12 cellular contexts compared by ENCODE assay signal in genomic region chrX:40663880-40664630, GRCh38. TPM values are rescaled to one million over a fixed set of nuclear protein-coding genes. Genes with fewer than 3 reads are reported as not detected.
DNase-seq lines count a peak whose midpoint lies in the region; ATAC-seq and TF ChIP-seq lines count a peak whose summit lies in the region.
"Had no signal": no experiment of that assay in that cellular context is flagged by ENCODE, and none has a peak within 500 bp of the region (broad histone marks: within the 10 kb centered on the region; RNA-seq: fewer than 3 reads in every experiment).

No MANE protein-coding gene starts in this region.

- no peak overlapping the region for H2BK5ac ChIP-seq in IMR-90 (ENCODE audit: low read depth, low read length, poor library complexity, severe bottlenecking)

- POLR2A ChIA-PET in IMR-90 (lab: Charles Lee; ENCODE audit: unreplicated experiment), result no interaction called here

- peaks cover 9% of the 10 kb centered on the region; the same call in 1 of the 2 replicates for H3K36me3 ChIP-seq in BE2C
- peaks cover 14% of the 10 kb centered on the region for H3K36me3 ChIP-seq in IMR-90 (ENCODE audit: control insufficient read depth, insufficient read depth, low read length)
- peaks cover 0 to 44% (median 12%) of the 10 kb centered on the region in 4 donors for H3K36me3 ChIP-seq in upper lobe of left lung

- peaks cover 3% of the 10 kb centered on the region; the same call in 1 of the 2 replicates for H4K20me1 ChIP-seq in IMR-90 (ENCODE audit: insufficient read depth, low read length)

- no CpG with 5 or more reads among the region's 6 CpGs for WGBS in IMR-90 (ENCODE audit: extremely low coverage in 2 of 2, insufficient read length in 1 of 2), 2 experiments
- WGBS in upper lobe of left lung, 2 donors, result 50 to 65% methylated on average over 4 to 6 of the region's 6 CpGs

- no peaks in the 10 kb centered on the region for H3K27me3 ChIP-seq in BE2C
- H3K27me3 ChIP-seq in IMR-90 (ENCODE audit: control insufficient read depth, insufficient read depth, low read length), result no peaks in the 10 kb centered on the region; the same call in 1 of the 2 replicates
- H3K27me3 ChIP-seq in dorsolateral prefrontal cortex, result peaks cover 0 to 54% (median 8%) of the 10 kb centered on the region in 45 donors
- H3K27me3 ChIP-seq in upper lobe of left lung, result no peaks in the 10 kb centered on the region

- H3K4me3 ChIP-seq in BE2C (ENCODE audit: low read depth, low read length) (no peak overlapping the region), IMR-90 (ENCODE audit: insufficient read depth, low read depth, low read length) (no peak overlapping the region), dorsolateral prefrontal cortex (no peak overlapping the region), upper lobe of left lung (no peak overlapping the region)
- H3K4me3 ChIP-seq: HAP-1 had no signal

- no peaks in the 10 kb centered on the region for H3K79me1 ChIP-seq in IMR-90 (ENCODE audit: low read depth in 1 of 2, low read length in 2 of 2)

- peak; percentile 45 for TF ChIP-seq RAD21 in IMR-90 (IDR thresholded peaks at IDR 0.05; ENCODE audit: low read length)

- no peak overlapping the region for H2AK5ac ChIP-seq in IMR-90 (ENCODE audit: low read depth, low read length)

- no TSS peak for BruUV-seq in IMR-90 (replicated peaks; lab: Mats Ljungman, UMichigan)

- H3K4me1 ChIP-seq in BE2C (no peaks in the 10 kb centered on the region), IMR-90 (ENCODE audit: control insufficient read depth, insufficient read depth, low read length) (no peaks in the 10 kb centered on the region), upper lobe of left lung (no peaks in the 10 kb centered on the region)
- H3K4me1 ChIP-seq: HAP-1 had no signal

- no peak overlapping the region for H3K9ac ChIP-seq in IMR-90 (ENCODE audit: low read depth, low read length)

- H3K9me3 ChIP-seq in BE2C (no peaks in the 10 kb centered on the region), IMR-90 (ENCODE audit: control insufficient read depth, insufficient read depth, low read length) (no peaks in the 10 kb centered on the region), upper lobe of left lung (no peaks in the 10 kb centered on the region)
- H3K9me3 ChIP-seq: HAP-1 had no signal

- TF ChIP-seq EP300 in upper lobe of left lung (IDR thresholded peaks at IDR 0.05), result no peak

- intact Hi-C loops in IMR-90 (cut with micrococcal nuclease), result loop anchor here (1.0 to 2.0 kb wide), 2 partner anchors 73 to 130 kb away; no protein-coding TSS in a partner anchor
- intact Hi-C loops in dorsolateral prefrontal cortex (cut with DNase I), result loop anchor here in 1 of 2 donors (5.0 kb wide), 1 partner anchor 73 kb away; the partner anchor contains the start of gene MED14

- no peak overlapping the region for H4K5ac ChIP-seq in IMR-90 (ENCODE audit: low read depth, low read length)

- CTCF ChIA-PET in IMR-90 (lab: Yijun Ruan, JAX), result interaction anchor here (0.6 to 1.4 kb wide), 5 partner anchors 12 to 131 kb away, joined by 3 to 5 read pairs (median 4); no protein-coding TSS in a partner anchor

- H3K23ac ChIP-seq in IMR-90 (ENCODE audit: low read depth, low read length), result no peak overlapping the region

- no peak overlapping the region for H3K56ac ChIP-seq in IMR-90 (ENCODE audit: extremely low read depth, insufficient read depth, low read length)

- H3K18ac ChIP-seq in IMR-90 (ENCODE audit: low read depth, low read length), result no peak overlapping the region

- no peak overlapping the region for H3K4me2 ChIP-seq in IMR-90 (ENCODE audit: low read depth, low read length)

- no peak overlapping the region for H2BK20ac ChIP-seq in IMR-90 (ENCODE audit: low read depth, low read length)

- H3K27ac ChIP-seq in IMR-90 (ENCODE audit: insufficient read depth, low read length) (no peak overlapping the region), dorsolateral prefrontal cortex (peak overlapping the region in 3 of 59 donors; percentile 2 to 28 (median 18)), upper lobe of left lung (no peak overlapping the region)

- H3K14ac ChIP-seq in IMR-90 (replicated peaks; ENCODE audit: low read depth, low read length), result no peak overlapping the region

- no peak overlapping the region for H2AK9ac ChIP-seq in IMR-90 (replicated peaks; ENCODE audit: low read depth, low read length, poor library complexity)

- DNase-seq in BE2C (peak; percentile 22), IMR-90 (peak; percentile 33), dorsolateral prefrontal cortex (no peak), myocyte (ENCODE audit: low read depth) (peak; percentile 36), upper lobe of left lung (no peak)
- no peak for DNase-seq in activated CD4-positive, alpha-beta T cell treated with anti-CD3 and anti-CD28 coated beads, Interleukin-2, amount 50 U/mL, for 1 hour
- DNase-seq: effector CD4-positive, alpha-beta T cell; stimulated activated CD4-positive, alpha-beta T cell treated with anti-CD3 and anti-CD28 coated beads, Interleukin-4, amount 100 ng/mL, for 24 hours had no signal

- H4K8ac ChIP-seq in IMR-90 (ENCODE audit: low read depth in 2 of 2, low read length in 2 of 2), result no peak overlapping the region

- H2BK15ac ChIP-seq in IMR-90 (ENCODE audit: low read depth, low read length), result no peak overlapping the region

- H3K4ac ChIP-seq in IMR-90 (ENCODE audit: low read depth, low read length), result no peak overlapping the region

- no peak overlapping the region for H2BK120ac ChIP-seq in IMR-90 (ENCODE audit: low read depth, low read length)

- dilution Hi-C loops in IMR-90 (cut with HindIII; ENCODE audit: low sequenced_read_pairs, unreplicated experiment), result no loop called here

- TF ChIP-seq CTCF in BE2C (IDR thresholded peaks at IDR 0.05; ENCODE audit: low read depth, low read length), result peak; percentile 49
- TF ChIP-seq CTCF in IMR-90 (conservative IDR thresholded peaks at IDR 0.05; ENCODE audit: low read depth, low read length), result peak; percentile 48
- peak in 47 of 56 donors; percentile 7 to 63 (median 45) for TF ChIP-seq CTCF in dorsolateral prefrontal cortex (IDR thresholded peaks at IDR 0.05 in 54 of 56, conservative IDR thresholded peaks at IDR 0.05 in 2 of 56; ENCODE audit: low read depth in 1 of 56, partially characterized antibody in 56 of 56)
- peak in 1 of 6 experiments; percentile 8 for TF ChIP-seq CTCF in upper lobe of left lung (IDR thresholded peaks at IDR 0.05)

- no peak overlapping the region for H2AFZ ChIP-seq in IMR-90 (replicated peaks; ENCODE audit: low read length, poor library complexity)

- ATAC-seq in IMR-90 (ENCODE audit: low read depth), result peak; percentile 86
- ATAC-seq in GM21367 (IDR thresholded peaks at IDR 0.05; ENCODE audit: unreplicated experiment), result no peak
- no peak for ATAC-seq in upper lobe of left lung (ENCODE audit: low FRiP score in 2 of 2)
- ATAC-seq in HG03280 (IDR thresholded peaks at IDR 0.05; ENCODE audit: unreplicated experiment), result no peak

- no peaks in the 10 kb centered on the region for H3K9me1 ChIP-seq in IMR-90 (ENCODE audit: insufficient read depth, low read length)

- H4K91ac ChIP-seq in IMR-90 (ENCODE audit: insufficient read depth, low read depth, low read length), result no peak overlapping the region

- in situ Hi-C loops in IMR-90 (cut with MboI; ENCODE audit: low sequenced_read_pairs), result loop anchor here (25.0 kb wide), 1 partner anchor 573 kb away; no protein-coding TSS in a partner anchor

- TF ChIP-seq POLR2A in IMR-90 (IDR thresholded peaks at IDR 0.05; ENCODE audit: low read depth, low read length) (no peak), upper lobe of left lung (IDR thresholded peaks at IDR 0.05) (no peak)

TF ChIP-seq in IMR-90, 13 proteins besides CTCF, POLR2A, EP300 and RAD21:
- TF ChIP-seq SMC3 (IDR thresholded peaks at IDR 0.05; ENCODE audit: low read depth, low read length), result peak; percentile 46
- no peak for TF ChIP-seq ELK1 (IDR thresholded peaks at IDR 0.05; ENCODE audit: borderline replicate concordance, low read depth, low read length)
- TF ChIP-seq RFX5 (IDR thresholded peaks at IDR 0.05; ENCODE audit: low read depth, low read length), result no peak
TF ChIP-seq in IMR-90: peak in this region for 1.

RNA-seq across cellular contexts. Expression of gene CXorf38, which starts 16.7 kb away (rescaled TPM):
- 4.6 TPM for polyA plus RNA-seq in BE2C (2012; ENCODE audit: insufficient read depth, insufficient read length, low read depth)
- 9.9 and 10.0 TPM in 2 replicates for total RNA-seq in IMR-90 (2012; rRNA removed)
- 6.7 and 7.0 TPM in 2 replicates for polyA plus RNA-seq in IMR-90 (2012; rRNA removed)
- 3.8 and 4.1 TPM in 2 replicates for polyA plus RNA-seq in IMR-90 (2012; cell fraction: cytosol; rRNA removed)
- polyA plus RNA-seq in IMR-90 (2012; cell fraction: nucleus; rRNA removed; ENCODE audit: low replicate concordance), result 5.6 and 10.6 TPM in 2 replicates
- total RNA-seq in dorsolateral prefrontal cortex, result 10 to 100 TPM in 18 of 120 experiments, 1 to 10 TPM in 102; 5.0 to 12.5 (median 8.3) TPM
- total RNA-seq in myocyte, result 15.9 and 16.9 TPM in 2 replicates
- polyA plus RNA-seq in myocyte (2012), result 9.8 TPM
- total RNA-seq in upper lobe of left lung, result 10 to 100 TPM; 14.7 to 29.6 (median 20.2) TPM

RNA-seq across cellular contexts. Expression of gene MPC1L, which starts 40.8 kb away (rescaled TPM):
- polyA plus RNA-seq in BE2C (2012; ENCODE audit: insufficient read depth, insufficient read length, low read depth), result not detected
- total RNA-seq in IMR-90 (2012; rRNA removed) (not detected in 2 replicates), dorsolateral prefrontal cortex (not detected), myocyte (not detected in 2 replicates), upper lobe of left lung (not detected)
- not detected in 2 replicates for polyA plus RNA-seq in IMR-90 (2012; rRNA removed)
- polyA plus RNA-seq in IMR-90 (2012; cell fraction: cytosol; rRNA removed), result not detected in 2 replicates
- not detected in 2 replicates for polyA plus RNA-seq in IMR-90 (2012; cell fraction: nucleus; rRNA removed; ENCODE audit: low replicate concordance)
- polyA plus RNA-seq in myocyte (2012), result not detected
- total RNA-seq: RPMI7951 had no signal

Comparison
In these comparisons a context has a peak if more than half of its experiments do, and no peak if none do; other contexts are left out.
1. DNase-seq: peak in BE2C (single experiment), IMR-90 (single experiment) and myocyte (single experiment); none in dorsolateral prefrontal cortex (0 of 10), activated CD4-positive, alpha-beta T cell treated with anti-CD3 and anti-CD28 coated beads, Interleukin-2, amount 50 U/mL, for 1 hour (single experiment) and upper lobe of left lung (0 of 2).